Comparison of ENCODE assay signal across 8 cellular contexts in genomic region chr1:2230781-2231666, GRCh38. TPM values are rescaled to one million over a fixed set of nuclear protein-coding genes. Genes with fewer than 3 reads are reported as not detected.
DNase-seq lines count a peak whose midpoint lies in the region; ATAC-seq and TF ChIP-seq lines count a peak whose summit lies in the region.

No MANE protein-coding gene starts in this region.

- peak overlapping the region; percentile 95 for H3K4me2 ChIP-seq in HCT116 (ENCODE audit: low read length)

- peaks cover 74% of the 10 kb centered on the region for H3K79me2 ChIP-seq in HCT116 (ENCODE audit: insufficient read depth, low read length)

- H3K27me3 ChIP-seq in HCT116 (ENCODE audit: insufficient read depth, low read length) (no peaks in the 10 kb centered on the region), muscle layer of colon (ENCODE audit: control insufficient read depth in 1 of 2, insufficient read depth in 2 of 2, low read length in 2 of 2) (no peaks in the 10 kb centered on the region), tibial nerve (no peaks in the 10 kb centered on the region)
- H3K27me3 ChIP-seq in effector memory CD4-positive, alpha-beta T cell (replicated peaks; ENCODE audit: control insufficient read depth, insufficient read depth, low read length, poor library complexity, severe bottlenecking): no peaks in the 10 kb centered on the region

- H3K4me1 ChIP-seq in HCT116 (ENCODE audit: control insufficient read depth in 1 of 2, insufficient read depth in 2 of 2, low read length in 2 of 2) (peaks cover 23 to 37% of the 10 kb centered on the region in 2 experiments), muscle layer of colon (ENCODE audit: insufficient read depth, low read length) (peaks cover 46% of the 10 kb centered on the region), tibial nerve (peaks cover 3 to 67% (median 62%) of the 10 kb centered on the region in 4 donors)
- peaks cover 43% of the 10 kb centered on the region for H3K4me1 ChIP-seq in effector memory CD4-positive, alpha-beta T cell (ENCODE audit: control insufficient read depth, insufficient read depth, low read length, poor library complexity, severe bottlenecking)

- no peak overlapping the region for H2AFZ ChIP-seq in HCT116 (ENCODE audit: low read depth, low read length, poor library complexity, severe bottlenecking)

- peak overlapping the region; percentile 63; the same call in 1 of the 2 replicates for H3K27ac ChIP-seq in HCT116 (ENCODE audit: low read depth, low read length)
- peak overlapping the region; percentile 90 for H3K27ac ChIP-seq in effector memory CD4-positive, alpha-beta T cell (ENCODE audit: insufficient read depth, low read length, poor library complexity, severe bottlenecking)
- H3K27ac ChIP-seq in muscle layer of colon (ENCODE audit: low read depth, low read length): peak overlapping the region; percentile 89
- peak overlapping the region; percentile 67 to 92 (median 82) for H3K27ac ChIP-seq in tibial nerve

- TF ChIP-seq RAD21 in HCT116 (IDR thresholded peaks at IDR 0.05; ENCODE audit: low read depth): no peak

- POLR2A ChIA-PET in HCT116 (lab: Charles Lee): no interaction called here

- RAD21 ChIA-PET in HCT116 (lab: Charles Lee; ENCODE audit: low non-redundant PET in 1 of 2, low total read pairs in 2 of 2, uncharacterized antibody in 2 of 2, unreplicated experiment in 2 of 2): no interaction called here

- CTCF ChIA-PET in HCT116 (lab: Charles Lee): interaction anchor here (1.0 kb wide), 1 partner anchor 32 kb away, joined by 3 read pairs; no protein-coding TSS in a partner anchor

- H4K20me1 ChIP-seq in HCT116 (ENCODE audit: insufficient read depth): peaks cover 28% of the 10 kb centered on the region; the same call in 1 of the 2 replicates

- 9% methylated on average over 29 to 35 of the region's 35 CpGs for WGBS in tibial nerve, 2 donors

- H3K36me3 ChIP-seq in HCT116 (ENCODE audit: control insufficient read depth in 1 of 2, insufficient read depth in 2 of 2, low read length in 2 of 2) (peaks cover 0 to 8% of the 10 kb centered on the region in 2 experiments; a peak in 1 of 4 replicates), muscle layer of colon (ENCODE audit: insufficient read depth, low read length) (no peaks in the 10 kb centered on the region), tibial nerve (no peaks in the 10 kb centered on the region)
- H3K36me3 ChIP-seq in effector memory CD4-positive, alpha-beta T cell (ENCODE audit: control insufficient read depth, insufficient read depth, low read length): peaks cover 5% of the 10 kb centered on the region

- no peak overlapping the region for H3K9ac ChIP-seq in HCT116 (ENCODE audit: low read length)
- peak overlapping the region; percentile 70 for H3K9ac ChIP-seq in muscle layer of colon (ENCODE audit: low read length)

- ATAC-seq in HCT116 (no peak), GM18861 (IDR thresholded peaks at IDR 0.05; ENCODE audit: unreplicated experiment) (no peak), GM21390 (IDR thresholded peaks at IDR 0.05; ENCODE audit: unreplicated experiment) (no peak)

- TF ChIP-seq CTCF in HCT116 (IDR thresholded peaks at IDR 0.05 in 2 of 3, conservative IDR thresholded peaks at IDR 0.05 in 1 of 3; ENCODE audit: borderline replicate concordance in 1 of 3, insufficient read depth in 1 of 3, low read depth in 2 of 3, low read length in 2 of 3): no peak
- no peak for TF ChIP-seq CTCF in tibial nerve (IDR thresholded peaks at IDR 0.05)

- TF ChIP-seq EP300 in tibial nerve (IDR thresholded peaks at IDR 0.05): no peak

- H3K9me3 ChIP-seq in HCT116 (ENCODE audit: control insufficient read depth in 1 of 2, insufficient read depth in 1 of 2, low read depth in 1 of 2, low read length in 2 of 2) (no peaks in the 10 kb centered on the region), muscle layer of colon (ENCODE audit: low read length) (no peaks in the 10 kb centered on the region), tibial nerve (no peaks in the 10 kb centered on the region)
- no peaks in the 10 kb centered on the region for H3K9me3 ChIP-seq in effector memory CD4-positive, alpha-beta T cell (ENCODE audit: control insufficient read depth, low read length)

- intact Hi-C loops in HCT116 (cut with micrococcal nuclease): loop anchor here (5.0 kb wide), 1 partner anchor 34 kb away; no protein-coding TSS in a partner anchor

- BruUV-seq in HCT116 (replicated peaks; lab: Mats Ljungman, UMichigan): no TSS peak

- H3K4me3 ChIP-seq in HCT116 (replicated peaks in 1 of 2; ENCODE audit: low read depth in 1 of 2, low read length in 2 of 2) (peak overlapping the region in 1 of 2 experiments; percentile 67; a peak in 2 of 4 replicates), muscle layer of colon (ENCODE audit: low read depth in 1 of 2, low read length in 2 of 2) (peak overlapping the region; percentile 70 to 73), tibial nerve (peak overlapping the region; percentile 40 to 88 (median 60))
- H3K4me3 ChIP-seq in effector memory CD4-positive, alpha-beta T cell (ENCODE audit: insufficient read depth, low read depth, low read length, poor library complexity, severe bottlenecking): peak overlapping the region; percentile 96

- DNase-seq in HCT116 (ENCODE audit: low read depth, low spot score) (no peak), tibial nerve (ENCODE audit: low spot score in 2 of 2) (no peak), NCI-H1105 (lab: John Stamatoyannopoulos, UW) (no peak)
- DNase-seq in activated CD4-positive, alpha-beta T cell treated with anti-CD3 and anti-CD28 coated beads for 48 hours: peak; percentile 54
- DNase-seq in effector memory CD4-positive, alpha-beta T cell: peak; percentile 60 to 73 (median 71)

- no peaks in the 10 kb centered on the region for H3K9me2 ChIP-seq in HCT116 (ENCODE audit: insufficient read depth)

- TF ChIP-seq POLR2A in HCT116 (IDR thresholded peaks at IDR 0.05; ENCODE audit: borderline replicate concordance, extremely low read depth, insufficient read depth, insufficient read length) (no peak), tibial nerve (IDR thresholded peaks at IDR 0.05) (no peak)

TF ChIP-seq in HCT116, 20 proteins besides CTCF, POLR2A, EP300 and RAD21:
- TF ChIP-seq CEBPB (IDR thresholded peaks at IDR 0.05; ENCODE audit: low read depth) (no peak), ELF1 (IDR thresholded peaks at IDR 0.05; ENCODE audit: borderline replicate concordance, low read depth) (no peak), SRF (IDR thresholded peaks at IDR 0.05; ENCODE audit: low read depth) (no peak), ATF3 (IDR thresholded peaks at IDR 0.05) (no peak), FOSL1 (IDR thresholded peaks at IDR 0.05; ENCODE audit: low read depth) (no peak), ZBTB33 (IDR thresholded peaks at IDR 0.05; ENCODE audit: extremely low read depth, insufficient replicate concordance, low read length) (no peak), CBX3 (IDR thresholded peaks at IDR 0.05; ENCODE audit: low read depth) (no peak), TCF7L2 (IDR thresholded peaks at IDR 0.05; ENCODE audit: borderline replicate concordance, extremely low read depth, insufficient read depth, insufficient read length) (no peak)

RNA-seq across cellular contexts. Expression of gene SKI, which starts 2.9 kb away (rescaled TPM):
- total RNA-seq in HCT116 (2021; ENCODE audit: unreplicated experiment) (56.2 TPM), tibial nerve (100 to 1,000 TPM in 1 of 4 donors, 10 to 100 TPM in 3; 62.8 to 100 (median 72.2) TPM)
- 16.0 and 16.1 TPM in 2 replicates for polyA plus RNA-seq in HCT116 (2012)

RNA-seq across cellular contexts. Expression of gene FAAP20, which starts 36.5 kb away (rescaled TPM):
- 112 TPM for total RNA-seq in HCT116 (2021; ENCODE audit: unreplicated experiment)
- 50.0 and 53.3 TPM in 2 replicates for polyA plus RNA-seq in HCT116 (2012)
- total RNA-seq in tibial nerve: 10 to 100 TPM; 32.8 to 60.9 (median 47.3) TPM

Comparison
In these comparisons a context has a peak if more than half of its experiments do, and no peak if none do; other contexts are left out.
1. DNase-seq: peak in activated CD4-positive, alpha-beta T cell treated with anti-CD3 and anti-CD28 coated beads for 48 hours (single experiment) and effector memory CD4-positive, alpha-beta T cell (3 of 3); none in HCT116 (single experiment), tibial nerve (0 of 2) and NCI-H1105 (single experiment).
2. Peak in every context shown above with its lines, with median percentiles within 50 percentile points of each other: H3K27ac ChIP-seq.